21 cellular contexts compared by ENCODE assay signal in the genomic region with DNA sequence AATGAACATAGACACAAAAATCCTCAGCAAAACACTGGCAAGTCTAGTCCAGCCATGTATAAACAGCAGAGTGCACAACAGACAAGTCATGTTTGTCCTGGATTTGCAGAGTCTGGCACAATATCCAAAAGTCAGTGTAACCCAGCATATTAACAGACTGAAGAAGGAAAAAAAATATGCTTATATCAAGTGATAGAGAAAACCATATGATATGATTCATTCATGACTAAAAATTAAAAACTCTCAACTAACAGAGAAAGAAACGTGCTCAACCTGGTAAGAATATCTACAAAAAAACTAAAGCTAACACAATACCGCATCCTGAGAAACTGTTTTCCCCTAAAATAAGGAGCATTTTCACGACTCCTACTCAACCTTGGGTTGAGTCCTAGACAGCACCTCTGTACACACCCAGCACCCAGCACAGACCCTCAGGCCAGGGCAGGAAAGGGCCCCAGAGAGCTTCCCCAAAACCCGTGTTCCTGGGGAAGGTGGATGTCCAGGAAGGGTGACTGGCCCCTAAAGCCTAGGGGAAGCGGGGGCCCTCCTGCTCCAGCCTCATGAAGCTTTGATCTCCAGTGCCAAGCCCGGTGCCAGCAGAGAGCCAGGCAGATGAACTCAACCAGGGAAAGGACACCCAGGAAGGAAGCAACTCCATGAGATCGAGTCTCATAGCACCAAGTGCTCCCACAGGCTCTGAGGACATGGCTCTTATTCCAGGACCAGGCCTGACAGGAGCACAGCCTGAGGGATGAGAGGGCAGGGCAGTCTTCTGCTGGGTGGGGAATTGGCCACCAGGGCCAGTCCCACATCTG. TPM values are rescaled to one million over a fixed set of nuclear protein-coding genes. Genes with fewer than 3 reads are reported as not detected.
DNase-seq lines count a peak whose midpoint lies in the region; ATAC-seq and TF ChIP-seq lines count a peak whose summit lies in the region.
"Had no signal": no experiment of that assay in that cellular context is flagged by ENCODE, and none has a peak within 500 bp of the region (broad histone marks: within the 10 kb centered on the region; RNA-seq: fewer than 3 reads in every experiment).

No MANE protein-coding gene starts in this region.

- H3K36me3 ChIP-seq in fibroblast of lung (ENCODE audit: control insufficient read depth, insufficient read depth, low read length) (no peaks in the 10 kb centered on the region), skeletal muscle satellite cell (ENCODE audit: insufficient read depth, low read length) (peaks cover 6% of the 10 kb centered on the region)
- H3K36me3 ChIP-seq: colonic mucosa, heart left ventricle had no signal

- H3K9me3 ChIP-seq in fibroblast of lung (ENCODE audit: control insufficient read depth, insufficient read depth, low read depth, low read length), result no peaks in the 10 kb centered on the region
- H3K9me3 ChIP-seq in skeletal muscle satellite cell (replicated peaks; ENCODE audit: low read length), result no peaks in the 10 kb centered on the region
- H3K9me3 ChIP-seq: colonic mucosa had no signal

- H3K4me2 ChIP-seq in fibroblast of lung (ENCODE audit: extremely low read depth, insufficient read depth, low read length), result peak overlapping the region; percentile 11
- H3K4me2 ChIP-seq in skeletal muscle satellite cell (ENCODE audit: low read length), result peak overlapping the region; percentile 42
- H3K4me2 ChIP-seq: GM23338 had no signal

- H3K4me1 ChIP-seq in fibroblast of lung (ENCODE audit: control insufficient read depth, extremely low read depth, insufficient read depth, low read length), result peaks cover 29% of the 10 kb centered on the region
- peaks cover 52% of the 10 kb centered on the region for H3K4me1 ChIP-seq in skeletal muscle satellite cell (ENCODE audit: control insufficient read depth, insufficient read depth, low read length)
- H3K4me1 ChIP-seq: colonic mucosa had no signal

- DNase-seq in EH (ENCODE audit: low read depth) (peak; percentile 57), LNCaP clone FGC (ENCODE audit: low read depth) (peak; percentile 18), fibroblast of lung (ENCODE audit: low read depth in 2 of 2) (peak in 1 of 2 donors; percentile 58), iPS-NIHi11 (ENCODE audit: low spot score) (no peak), GM10266 (ENCODE audit: extremely low spot score) (no peak), NCI-H2107 (lab: John Stamatoyannopoulos, UW) (no peak)
- DNase-seq: colonic mucosa; NCI-H1436; NCI-H524 treated with DMSO at 0.1 percent for 48 hours; nephron progenitor cell; stimulated activated CD4-positive, alpha-beta T cell treated with anti-CD3 and anti-CD28 coated beads, Interleukin-1b, Interleukin-23, amount 100 ng/mL, for 48 hours; T-helper 9 cell had no signal

- TF ChIP-seq CTCF in LNCaP clone FGC (IDR thresholded peaks at IDR 0.05; ENCODE audit: control insufficient read depth, extremely low read depth, insufficient read depth) (no peak), fibroblast of lung (conservative IDR thresholded peaks at IDR 0.05 in 1 of 2, IDR thresholded peaks at IDR 0.05 in 1 of 2; ENCODE audit: low read depth in 1 of 2, low read length in 2 of 2) (no peak), GM10266 (IDR thresholded peaks at IDR 0.05; ENCODE audit: control insufficient read depth, insufficient read depth, low read depth, missing control alignments) (no peak)

- H3K27me3 ChIP-seq in fibroblast of lung (ENCODE audit: control insufficient read depth, insufficient read depth, low read length), result no peaks in the 10 kb centered on the region
- H3K27me3 ChIP-seq in skeletal muscle satellite cell (ENCODE audit: control insufficient read depth, insufficient read depth, low read length), result no peaks in the 10 kb centered on the region
- H3K27me3 ChIP-seq: colonic mucosa, heart left ventricle had no signal

- no peak overlapping the region for H3K9ac ChIP-seq in fibroblast of lung (ENCODE audit: insufficient read depth, low read length)
- H3K9ac ChIP-seq in skeletal muscle satellite cell (ENCODE audit: low read depth, low read length), result peak overlapping the region; percentile 80

- peaks cover 48% of the 10 kb centered on the region for H3K79me2 ChIP-seq in fibroblast of lung (ENCODE audit: control insufficient read depth, insufficient read depth, low read length)

- no peak overlapping the region for H3K4me3 ChIP-seq in LNCaP clone FGC (ENCODE audit: low read depth, low read length)
- no peak overlapping the region for H3K4me3 ChIP-seq in fibroblast of lung (replicated peaks in 1 of 4; ENCODE audit: control extremely low read depth in 1 of 4, insufficient read depth in 1 of 4, low read depth in 3 of 4, low read length in 4 of 4)
- peak overlapping the region; percentile 30 for H3K4me3 ChIP-seq in skeletal muscle satellite cell (ENCODE audit: low read length)
- H3K4me3 ChIP-seq: colonic mucosa, GM12878, GM23338, heart left ventricle had no signal

- no peak for ATAC-seq in HG02973 (IDR thresholded peaks at IDR 0.05; ENCODE audit: unreplicated experiment)
- ATAC-seq: activated T-helper 17 cell treated with anti-CD3 and anti-CD28 coated beads, Interleukin-2, amount 50 U/mL, for 72 hours; GM12878; GM23338; WTC11 had no signal

- no peaks in the 10 kb centered on the region for H4K20me1 ChIP-seq in fibroblast of lung (ENCODE audit: control insufficient read depth, extremely low read depth, insufficient read depth, low read length)

- H2AFZ ChIP-seq in fibroblast of lung (ENCODE audit: low read length), result no peak overlapping the region
- H2AFZ ChIP-seq: GM23338 had no signal

- H3K27ac ChIP-seq in fibroblast of lung (ENCODE audit: insufficient read depth, low read length), result peak overlapping the region; percentile 67
- H3K27ac ChIP-seq: colonic mucosa, heart left ventricle, RWPE1 had no signal

RNA-seq across cellular contexts. Expression of a gene that starts 38.9 kb away (rescaled TPM):
- 16.2 and 27.0 TPM in 2 replicates for total RNA-seq in fibroblast of lung
- 30.3 and 70.2 TPM in 2 replicates for polyA plus RNA-seq in fibroblast of lung
- polyA plus RNA-seq in fibroblast of lung (2012), result 34.0 and 80.2 TPM in 2 replicates
- polyA minus RNA-seq in fibroblast of lung (ENCODE audit: low replicate concordance), result 81.7 and 114 TPM in 2 replicates
- total RNA-seq in skeletal muscle satellite cell (2012; rRNA removed), result 52.0 and 56.0 TPM in 2 replicates
- total RNA-seq: activated T-helper 17 cell treated with anti-CD3 and anti-CD28 coated beads, Interleukin-2, amount 50 U/mL, for 72 hours; CD8-positive, alpha-beta memory T cell had no signal
- polyA plus RNA-seq: CD8-positive, alpha-beta memory T cell had no signal

Comparison
In these comparisons a context has a peak if more than half of its experiments do, and no peak if none do; other contexts are left out.
1. DNase-seq: peak in EH (single experiment) and LNCaP clone FGC (single experiment); none in iPS-NIHi11 (single experiment), GM10266 (single experiment) and NCI-H2107 (single experiment).